8 cellular contexts compared by ENCODE assay signal in genomic region chr4:154618708-154619315, GRCh38. TPM values are rescaled to one million over a fixed set of nuclear protein-coding genes. Genes with fewer than 3 reads are reported as not detected.
DNase-seq lines count a peak whose midpoint lies in the region; ATAC-seq and TF ChIP-seq lines count a peak whose summit lies in the region.

No MANE protein-coding gene starts in this region.

- WGBS in lower leg skin, 2 donors: 35 to 46% methylated on average over 4 of the region's 4 CpGs

- H3K9ac ChIP-seq in parathyroid adenoma: no peak overlapping the region

- no peaks in the 10 kb centered on the region for H3K79me2 ChIP-seq in parathyroid adenoma

- intact Hi-C loops in lower leg skin (cut with DNase I; ENCODE audit: low total_unique reads): no loop called here

- TF ChIP-seq POLR2A in lower leg skin (IDR thresholded peaks at IDR 0.05): no peak

- H3K9me3 ChIP-seq in parathyroid adenoma (ENCODE audit: control insufficient read depth, low read length): no peaks in the 10 kb centered on the region

- DNase-seq in COLO829 (ENCODE audit: low spot score) (peak; percentile 75), NOMO-1 treated with DMSO at 0.1 percent for 48 hours (lab: John Stamatoyannopoulos, UW; ENCODE audit: unreplicated experiment) (peak; percentile 29), fibroblast of villous mesenchyme (ENCODE audit: low read depth) (peak; percentile 55), lower leg skin (ENCODE audit: low spot score in 2 of 2) (no peak)
- DNase-seq in activated T-cell treated with anti-CD3 and anti-CD28 coated beads, Interleukin-2, amount 50 U/mL, for 48 hours: peak; percentile 54 to 68

- no peak overlapping the region for H3K4me3 ChIP-seq in fibroblast of villous mesenchyme (ENCODE audit: low read depth, low read length)
- no peak overlapping the region for H3K4me3 ChIP-seq in parathyroid adenoma (ENCODE audit: low read depth, low read length)
- H3K4me3 ChIP-seq in lower leg skin (ENCODE audit: low read depth, poor library complexity, severe bottlenecking): no peak overlapping the region

- no peaks in the 10 kb centered on the region for H3K27me3 ChIP-seq in parathyroid adenoma (ENCODE audit: control insufficient read depth, insufficient read depth, low read length)

- H3K36me3 ChIP-seq in parathyroid adenoma (ENCODE audit: control insufficient read depth, insufficient read depth, low read length): no peaks in the 10 kb centered on the region

- no peak overlapping the region for H3K27ac ChIP-seq in parathyroid adenoma

- no peaks in the 10 kb centered on the region for H3K4me1 ChIP-seq in parathyroid adenoma

- TF ChIP-seq CTCF in fibroblast of villous mesenchyme (IDR thresholded peaks at IDR 0.05; ENCODE audit: insufficient read depth, low read depth, low read length) (peak; percentile 71), parathyroid adenoma (IDR thresholded peaks at IDR 0.05) (peak; percentile 47), lower leg skin (IDR thresholded peaks at IDR 0.05) (no peak)

- no peak overlapping the region for H3K4me2 ChIP-seq in parathyroid adenoma (ENCODE audit: low read length)

- ATAC-seq in GM19035 (IDR thresholded peaks at IDR 0.05; ENCODE audit: unreplicated experiment) (peak; percentile 68), HG03135 (IDR thresholded peaks at IDR 0.05; ENCODE audit: unreplicated experiment) (peak; percentile 79)

- no peak overlapping the region for H2AFZ ChIP-seq in parathyroid adenoma

RNA-seq across cellular contexts. Expression of gene FGG, which starts 6.4 kb away (rescaled TPM):
- not detected in 2 replicates for total RNA-seq in fibroblast of villous mesenchyme
- total RNA-seq in lower leg skin: not detected

RNA-seq across cellular contexts. Expression of gene FGA, which starts 28.3 kb away (rescaled TPM):
- total RNA-seq in fibroblast of villous mesenchyme (not detected in 2 replicates), lower leg skin (not detected)

RNA-seq across cellular contexts. Expression of gene FGB, which starts 56.0 kb away (rescaled TPM):
- total RNA-seq in fibroblast of villous mesenchyme (not detected in 2 replicates), lower leg skin (not detected)

Comparison
In these comparisons a context has a peak if more than half of its experiments do, and no peak if none do; other contexts are left out.
1. DNase-seq: peak in COLO829 (single experiment), NOMO-1 treated with DMSO at 0.1 percent for 48 hours (single experiment), activated T-cell treated with anti-CD3 and anti-CD28 coated beads, Interleukin-2, amount 50 U/mL, for 48 hours (2 of 2) and fibroblast of villous mesenchyme (single experiment); none in lower leg skin (0 of 2).
2. CTCF ChIP-seq: peak in fibroblast of villous mesenchyme (single experiment) and parathyroid adenoma (single experiment); none in lower leg skin (0 of 3).